Comparison of ENCODE assay signal across 29 cellular contexts in the genomic region with DNA sequence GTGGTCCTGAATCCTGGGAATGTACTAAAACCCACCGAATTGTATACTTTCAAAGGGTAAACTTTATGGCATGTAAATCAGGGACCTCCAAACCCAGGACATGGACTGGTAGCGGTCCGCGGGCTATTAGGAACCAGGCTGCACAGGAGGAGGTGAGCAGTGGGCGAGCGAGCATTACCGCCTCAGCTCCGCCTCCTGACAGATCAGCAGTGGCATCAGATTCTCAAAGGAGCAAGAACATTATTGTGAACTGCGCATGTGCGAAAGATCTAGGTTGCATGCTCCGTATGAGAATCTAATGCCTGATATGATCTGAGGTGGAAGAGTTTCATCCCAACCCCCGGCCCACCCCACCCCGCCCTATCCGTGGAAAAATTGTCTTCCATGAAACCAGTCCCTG.
"Had no signal": no experiment of that assay in that cellular context is flagged by ENCODE, and none has a peak within 500 bp of the region (broad histone marks: within the 10 kb centered on the region; RNA-seq: fewer than 3 reads in every experiment).

No MANE protein-coding gene starts in this region.

- H3K27ac ChIP-seq: ascending aorta, coronary artery, ovary, suprapubic skin, transverse colon, uterus, WERI-Rb-1 had no signal

- H3K9me3 ChIP-seq: gastrocnemius medialis, ovary, suprapubic skin had no signal

- H3K4me3 ChIP-seq: ascending aorta, coronary artery, gastrocnemius medialis, lung, ovary, sigmoid colon, spleen, suprapubic skin, transverse colon, uterus had no signal

- H3K27me3 ChIP-seq: ascending aorta, gastrocnemius medialis, ovary, sigmoid colon, spleen, suprapubic skin, transverse colon, uterus had no signal

- H3K4me1 ChIP-seq: uterus had no signal

- DNase-seq: activated CD4-positive, alpha-beta memory T cell treated with anti-CD3 and anti-CD28 coated beads for 36 hours; activated CD4-positive, alpha-beta T cell treated with anti-CD3 and anti-CD28 coated beads for 48 hours; activated CD8-positive, alpha-beta memory T cell treated with anti-CD3 and anti-CD28 coated beads, Interleukin-2, amount 50 U/mL, for 4 hours; activated gamma-delta T cell; activated naive CD4-positive, alpha-beta T cell treated with anti-CD3 and anti-CD28 coated beads, Interleukin-2, amount 10 ng/mL, durations not matched to agents 7 days and 5 days; activated naive CD8-positive, alpha-beta T cell treated with anti-CD3 and anti-CD28 coated beads, Interleukin-2, amount 10 ng/mL, durations not matched to agents 7 days and 5 days; activated T-cell treated with anti-CD3 and anti-CD28 coated beads, Interleukin-2, amount 50 U/mL, for 1 hour; effector memory CD8-positive, alpha-beta T cell; erythroblast; gastrocnemius medialis; glutamatergic neuron; hippocampal formation; kidney glomerular epithelial cell; naive B cell; ovary; sigmoid colon; spleen; stimulated activated naive CD4-positive, alpha-beta T cell; T-helper 17 cell; T1000; transverse colon; uterus; WERI-Rb-1 had no signal

- ATAC-seq: activated CD4-positive, CD25-positive, alpha-beta regulatory T cell treated with anti-CD3 and anti-CD28 coated beads, Interleukin-2, amount 50 U/mL, for 24 hours; effector memory CD8-positive, alpha-beta T cell; left lobe of liver; T-helper 17 cell had no signal

- H3K36me3 ChIP-seq: ovary, transverse colon, uterus had no signal
